8 cellular contexts compared by ENCODE assay signal in the genomic region with DNA sequence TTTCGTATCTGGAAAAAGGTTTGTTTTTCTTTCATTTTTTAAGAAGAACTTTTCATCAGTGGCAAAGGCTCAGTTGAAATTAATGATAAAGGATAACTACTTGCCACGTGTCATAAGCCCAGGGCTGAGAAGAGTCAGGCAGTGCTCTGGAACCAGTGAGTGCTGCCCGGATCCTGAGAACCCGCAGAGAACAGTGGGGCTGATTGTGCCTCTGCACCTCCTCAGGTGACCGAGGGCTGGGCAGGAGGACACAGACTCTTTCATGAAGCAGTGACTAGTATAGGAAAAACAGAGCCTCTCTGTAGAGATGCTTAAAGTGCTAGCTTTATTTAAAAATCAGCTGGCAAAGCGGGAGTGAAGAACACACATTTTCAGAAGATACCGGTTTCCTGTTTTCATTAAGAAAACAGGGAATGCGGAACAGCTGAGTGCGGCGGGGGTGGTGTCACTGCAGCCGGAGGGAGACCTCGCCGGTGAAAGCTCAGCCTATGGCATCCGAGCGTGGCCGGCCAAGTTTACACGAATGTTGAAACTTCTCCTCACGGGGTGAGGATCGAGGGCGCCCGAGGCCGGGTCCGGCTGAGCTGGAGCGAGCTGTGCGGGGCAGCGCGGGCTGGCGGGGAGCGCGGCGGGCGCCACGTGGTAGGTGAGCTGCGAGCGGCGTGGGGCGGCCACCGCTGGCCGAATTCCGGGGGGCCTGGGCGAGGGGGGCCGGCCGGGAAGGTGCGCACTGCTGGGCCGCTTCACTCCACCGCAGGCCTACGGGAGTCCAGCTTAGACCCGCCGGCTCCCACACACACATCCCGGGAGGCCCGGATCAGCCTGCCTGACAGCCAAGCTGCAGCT.
A peak's percentile ranks its signal among the peaks of the same experiment; 100 is the strongest.
DNase-seq lines count a peak whose midpoint lies in the region; ATAC-seq and TF ChIP-seq lines count a peak whose summit lies in the region.

No MANE protein-coding gene starts in this region.

- peak overlapping the region; percentile 62 to 77 for H3K27ac Mint-ChIP-seq in activated naive CD4-positive, alpha-beta T cell treated with anti-CD3 and anti-CD28 coated beads, Interleukin-2, amount 50 U/mL, for 72 hours

- H3K27me3 ChIP-seq in OCI-LY1 (ENCODE audit: insufficient read depth, low read length) (no peaks in the 10 kb centered on the region), neural cell (ENCODE audit: insufficient read depth, low read depth, low read length) (no peaks in the 10 kb centered on the region)

- H3K4me2 ChIP-seq in OCI-LY1 (ENCODE audit: low read length) (peak overlapping the region; percentile 69), neural cell (ENCODE audit: low read length) (no peak overlapping the region)

- no peaks in the 10 kb centered on the region for H3F3A ChIP-seq in OCI-LY1 (ENCODE audit: insufficient read depth, low read length)
- H3F3A ChIP-seq in neural cell (ENCODE audit: insufficient read depth, low read length, poor library complexity, severe bottlenecking), result no peaks in the 10 kb centered on the region

- H3K27ac ChIP-seq in OCI-LY1 (ENCODE audit: low read depth, low read length, poor library complexity, severe bottlenecking) (no peak overlapping the region), neural cell (ENCODE audit: low read length) (no peak overlapping the region), urinary bladder (ENCODE audit: low read depth) (peak overlapping the region; percentile 86)

- 1% methylated on average over 51 of the region's 51 CpGs for WGBS in urinary bladder

- H3K36me3 ChIP-seq in OCI-LY1 (ENCODE audit: insufficient read depth, low read length) (peaks cover 12% of the 10 kb centered on the region), neural cell (ENCODE audit: insufficient read depth, low read length) (no peaks in the 10 kb centered on the region), urinary bladder (ENCODE audit: insufficient read depth) (no peaks in the 10 kb centered on the region)

- no peaks in the 10 kb centered on the region for H4K20me1 ChIP-seq in OCI-LY1 (ENCODE audit: insufficient read depth, low read length)
- no peaks in the 10 kb centered on the region for H4K20me1 ChIP-seq in neural cell (ENCODE audit: insufficient read depth)

- H3K4me1 ChIP-seq in OCI-LY1 (ENCODE audit: insufficient read depth, low read length, severe bottlenecking) (peaks cover 17% of the 10 kb centered on the region), urinary bladder (ENCODE audit: insufficient read depth) (no peaks in the 10 kb centered on the region)

- peaks cover 6% of the 10 kb centered on the region in 2 donors for H3K36me3 Mint-ChIP-seq in activated naive CD4-positive, alpha-beta T cell treated with anti-CD3 and anti-CD28 coated beads, Interleukin-2, amount 50 U/mL, for 72 hours

- TF ChIP-seq EP300 in neural cell (conservative IDR thresholded peaks at IDR 0.05; ENCODE audit: poor library complexity, severe bottlenecking), result no peak

- ATAC-seq in activated naive CD4-positive, alpha-beta T cell treated with anti-CD3 and anti-CD28 coated beads, Interleukin-2, amount 50 U/mL, for 72 hours, result peak; percentile 84 to 92
- no peak for ATAC-seq in GM19328 (IDR thresholded peaks at IDR 0.05; ENCODE audit: unreplicated experiment)

- H3K4me3 ChIP-seq in OCI-LY1 (ENCODE audit: low read depth, low read length, poor library complexity, severe bottlenecking) (peak overlapping the region; percentile 48), neural cell (ENCODE audit: low read length) (peak overlapping the region; percentile 34), urinary bladder (ENCODE audit: low read depth, low read length) (peak overlapping the region; percentile 67)

- H3K9me3 ChIP-seq in OCI-LY1 (ENCODE audit: low read length) (no peaks in the 10 kb centered on the region), neural cell (ENCODE audit: low read length) (no peaks in the 10 kb centered on the region)

- TF ChIP-seq CTCF in OCI-LY1 (IDR thresholded peaks at IDR 0.05; ENCODE audit: low read length), result no peak
- no peak for TF ChIP-seq CTCF in neural cell (IDR thresholded peaks at IDR 0.05; ENCODE audit: poor library complexity, severe bottlenecking)

- H3K9ac ChIP-seq in OCI-LY1 (ENCODE audit: low read length), result peak overlapping the region; percentile 50; the same call in 1 of the 2 replicates
- no peak overlapping the region for H3K9ac ChIP-seq in neural cell (ENCODE audit: low read length)

- H3K9me2 ChIP-seq in OCI-LY1 (ENCODE audit: low read depth, low read length), result no peaks in the 10 kb centered on the region
- no peaks in the 10 kb centered on the region for H3K9me2 ChIP-seq in neural cell (ENCODE audit: insufficient read depth, low read length)

- no peak for TF ChIP-seq RAD21 in neural cell (conservative IDR thresholded peaks at IDR 0.05)

- no peaks in the 10 kb centered on the region for H3K79me2 ChIP-seq in OCI-LY1 (ENCODE audit: insufficient read depth, low read length)
- H3K79me2 ChIP-seq in neural cell (replicated peaks; ENCODE audit: insufficient read depth, low read length), result no peaks in the 10 kb centered on the region

- H2AFZ ChIP-seq in OCI-LY1 (ENCODE audit: low read length), result no peak overlapping the region
- no peak overlapping the region for H2AFZ ChIP-seq in neural cell (ENCODE audit: low read depth, low read length)

- no peaks in the 10 kb centered on the region for H3K9me3 Mint-ChIP-seq in activated naive CD4-positive, alpha-beta T cell treated with anti-CD3 and anti-CD28 coated beads, Interleukin-2, amount 50 U/mL, for 72 hours

- DNase-seq in DMS 273 (lab: John Stamatoyannopoulos, UW; ENCODE audit: unreplicated experiment) (peak; percentile 24), DMS 273 treated with DMSO at 0.1 percent for 48 hours (lab: John Stamatoyannopoulos, UW) (no peak), globus pallidus (ENCODE audit: low spot score) (peak; percentile 69)
- peak in 1 of 2 donors; percentile 19 for DNase-seq in activated naive CD4-positive, alpha-beta T cell treated with anti-CD3 and anti-CD28 coated beads, Interleukin-2, amount 50 U/mL, for 72 hours (ENCODE audit: low spot score in 2 of 2)

TF ChIP-seq in neural cell, 6 proteins besides CTCF, POLR2A, EP300 and RAD21:
- TF ChIP-seq SMC3 (conservative IDR thresholded peaks at IDR 0.05; ENCODE audit: poor library complexity) (no peak), REST (IDR thresholded peaks at IDR 0.05; ENCODE audit: borderline replicate concordance) (no peak), POLR2AphosphoS5 (IDR thresholded peaks at IDR 0.05) (no peak), EZH2 (IDR thresholded peaks at IDR 0.05; ENCODE audit: borderline replicate concordance, insufficient read depth, low read length, poor library complexity, severe bottlenecking) (no peak), TAF1 (IDR thresholded peaks at IDR 0.05; ENCODE audit: low read depth) (no peak), MXI1 (conservative IDR thresholded peaks at IDR 0.05; ENCODE audit: poor library complexity, severe bottlenecking) (no peak)
